20 cellular contexts compared by ENCODE assay signal in genomic region chr1:43620956-43621355, GRCh38. TPM values are rescaled to one million over a fixed set of nuclear protein-coding genes. Genes with fewer than 3 reads are reported as not detected.
DNase-seq lines count a peak whose midpoint lies in the region; ATAC-seq, FAIRE-seq and TF ChIP-seq lines count a peak whose summit lies in the region.
"Had no signal": no experiment of that assay in that cellular context is flagged by ENCODE, and none has a peak within 500 bp of the region (broad histone marks: within the 10 kb centered on the region; RNA-seq: fewer than 3 reads in every experiment).

No MANE protein-coding gene starts in this region.

- no peak overlapping the region for H3K9ac ChIP-seq in kidney (ENCODE audit: low read length in 2 of 2)
- H3K9ac ChIP-seq in neuronal stem cell (ENCODE audit: low read depth, low read length, poor library complexity) = no peak overlapping the region

- H2BK15ac ChIP-seq in neuronal stem cell (ENCODE audit: low read length) = no peak overlapping the region

- peak overlapping the region; percentile 55 for H3K23ac ChIP-seq in neuronal stem cell (ENCODE audit: low read depth, low read length, poor library complexity)

- H3K27ac Mint-ChIP-seq in activated naive CD4-positive, alpha-beta T cell treated with anti-CD3 and anti-CD28 coated beads, Interleukin-2, amount 10 ng/mL, durations not matched to agents 7 days and 5 days = no peak overlapping the region
- H3K27ac Mint-ChIP-seq in type B pancreatic cell = peak overlapping the region; percentile 46
- H3K27ac Mint-ChIP-seq in effector memory CD8-positive, alpha-beta T cell = no peak overlapping the region
- H3K27ac Mint-ChIP-seq: CD14-positive monocyte; CD8-positive, alpha-beta T cell had no signal

- intact Hi-C loops in kidney (cut with DNase I) = no loop called here

- TF ChIP-seq CTCF in kidney (IDR thresholded peaks at IDR 0.05; ENCODE audit: borderline replicate concordance, extremely low read depth, insufficient read depth) (no peak), type B pancreatic cell (conservative IDR thresholded peaks at IDR 0.05) (no peak)

- no CpG with 5 or more reads among the region's 16 CpGs for WGBS in neuronal stem cell (ENCODE audit: extremely low coverage in 2 of 2, insufficient read length in 2 of 2, insufficient replicate concordance in 1 of 2), 2 donors

- peaks cover 13 to 16% of the 10 kb centered on the region in 2 donors for H3K36me3 ChIP-seq in kidney (ENCODE audit: control insufficient read depth in 1 of 2, insufficient read depth in 2 of 2, low read length in 2 of 2)
- peaks cover 65 to 81% of the 10 kb centered on the region in 2 donors for H3K36me3 ChIP-seq in neuronal stem cell (replicated peaks in 1 of 2; ENCODE audit: control insufficient read depth in 2 of 2, insufficient read depth in 2 of 2, low read length in 2 of 2)

- no peak overlapping the region for H4K91ac ChIP-seq in neuronal stem cell (ENCODE audit: low read depth, low read length, poor library complexity)

- no peak overlapping the region for H3K4ac ChIP-seq in neuronal stem cell (ENCODE audit: low read length)

- no peak overlapping the region for H3K27ac ChIP-seq in kidney (ENCODE audit: low read depth in 2 of 2, low read length in 2 of 2)
- no peak overlapping the region for H3K27ac ChIP-seq in neuronal stem cell (replicated peaks; ENCODE audit: low read length)
- H3K27ac ChIP-seq: 22Rv1, HL-60 had no signal

- no peak overlapping the region for H2BK120ac ChIP-seq in neuronal stem cell (ENCODE audit: low read depth, low read length)

- H3K4me3 ChIP-seq in kidney (ENCODE audit: low read length in 2 of 2) = no peak overlapping the region
- H3K4me3 ChIP-seq in neuronal stem cell (ENCODE audit: low read length in 2 of 2) = no peak overlapping the region

- H3K27me3 Mint-ChIP-seq in activated naive CD4-positive, alpha-beta T cell treated with anti-CD3 and anti-CD28 coated beads, Interleukin-2, amount 10 ng/mL, durations not matched to agents 7 days and 5 days = peaks cover 13% of the 10 kb centered on the region
- H3K27me3 Mint-ChIP-seq in type B pancreatic cell = no peaks in the 10 kb centered on the region
- peaks cover 7 to 10% of the 10 kb centered on the region in 2 donors for H3K27me3 Mint-ChIP-seq in effector memory CD8-positive, alpha-beta T cell

- no peak overlapping the region for H2AK5ac ChIP-seq in neuronal stem cell (ENCODE audit: low read depth, low read length)

- no peaks in the 10 kb centered on the region for H3K4me1 Mint-ChIP-seq in activated naive CD4-positive, alpha-beta T cell treated with anti-CD3 and anti-CD28 coated beads, Interleukin-2, amount 10 ng/mL, durations not matched to agents 7 days and 5 days
- H3K4me1 Mint-ChIP-seq in type B pancreatic cell (ENCODE audit: unreplicated experiment) = no peaks in the 10 kb centered on the region
- no peaks in the 10 kb centered on the region for H3K4me1 Mint-ChIP-seq in effector memory CD8-positive, alpha-beta T cell (ENCODE audit: low read depth in 2 of 2)
- H3K4me1 Mint-ChIP-seq: CD14-positive monocyte had no signal

- no peaks in the 10 kb centered on the region for H3K9me3 ChIP-seq in kidney (ENCODE audit: control insufficient read depth in 1 of 2, low read length in 2 of 2)
- H3K9me3 ChIP-seq in neuronal stem cell (replicated peaks in 1 of 2; ENCODE audit: control insufficient read depth in 2 of 2, insufficient read depth in 1 of 2, low read depth in 1 of 2, low read length in 2 of 2) = no peaks in the 10 kb centered on the region

- no peak for FAIRE-seq in kidney (lab: Jason Lieb, UNC)
- FAIRE-seq: D721Med, G401.6, GM12891 had no signal

- no peak overlapping the region for H3K4me3 Mint-ChIP-seq in activated naive CD4-positive, alpha-beta T cell treated with anti-CD3 and anti-CD28 coated beads, Interleukin-2, amount 10 ng/mL, durations not matched to agents 7 days and 5 days
- H3K4me3 Mint-ChIP-seq in type B pancreatic cell = no peak overlapping the region
- no peak overlapping the region for H3K4me3 Mint-ChIP-seq in effector memory CD8-positive, alpha-beta T cell
- H3K4me3 Mint-ChIP-seq: CD14-positive monocyte; CD8-positive, alpha-beta T cell had no signal

- no peak overlapping the region for H2BK12ac ChIP-seq in neuronal stem cell (ENCODE audit: low read length)

- no peak overlapping the region for H3K18ac ChIP-seq in neuronal stem cell (ENCODE audit: low read length)

- H3K79me1 ChIP-seq in neuronal stem cell (ENCODE audit: low read depth, low read length) = no peaks in the 10 kb centered on the region

- DNase-seq in activated naive CD4-positive, alpha-beta T cell treated with anti-CD3 and anti-CD28 coated beads, Interleukin-2, amount 10 ng/mL, durations not matched to agents 7 days and 5 days = peak; percentile 19
- DNase-seq in activated naive CD4-positive, alpha-beta T cell treated with anti-CD3 and anti-CD28 coated beads, Interleukin-2, amount 50 U/mL, for 16 hours = no peak
- DNase-seq in kidney (peak; percentile 35), neuronal stem cell (ENCODE audit: low spot score) (no peak), type B pancreatic cell (ENCODE audit: extremely low spot score, unreplicated experiment) (no peak)
- DNase-seq in effector memory CD8-positive, alpha-beta T cell = no peak
- DNase-seq: CD8-positive, alpha-beta T cell; COR-L47; DMS153; DMS79 treated with DMSO at 0.1 percent for 48 hours; EL had no signal

- no peak overlapping the region for H3K14ac ChIP-seq in neuronal stem cell (ENCODE audit: low read length)

- no peaks in the 10 kb centered on the region for H3K27me3 ChIP-seq in neuronal stem cell (ENCODE audit: control insufficient read depth in 3 of 3, insufficient read depth in 3 of 3, low read depth in 1 of 3, low read length in 3 of 3)

- no peak overlapping the region for H4K8ac ChIP-seq in neuronal stem cell (ENCODE audit: low read depth, low read length)

- no peaks in the 10 kb centered on the region for H3K36me3 Mint-ChIP-seq in activated naive CD4-positive, alpha-beta T cell treated with anti-CD3 and anti-CD28 coated beads, Interleukin-2, amount 10 ng/mL, durations not matched to agents 7 days and 5 days
- peaks cover 10% of the 10 kb centered on the region for H3K36me3 Mint-ChIP-seq in type B pancreatic cell
- peaks cover 4% of the 10 kb centered on the region for H3K36me3 Mint-ChIP-seq in effector memory CD8-positive, alpha-beta T cell (ENCODE audit: insufficient read depth)
- H3K36me3 Mint-ChIP-seq: CD14-positive monocyte; CD8-positive, alpha-beta T cell had no signal

- H2AFZ ChIP-seq in neuronal stem cell (ENCODE audit: low read length) = no peak overlapping the region

- H2BK5ac ChIP-seq in neuronal stem cell (ENCODE audit: low read length) = no peak overlapping the region

- H3K9me3 Mint-ChIP-seq in activated naive CD4-positive, alpha-beta T cell treated with anti-CD3 and anti-CD28 coated beads, Interleukin-2, amount 10 ng/mL, durations not matched to agents 7 days and 5 days = no peaks in the 10 kb centered on the region
- H3K9me3 Mint-ChIP-seq in type B pancreatic cell = no peaks in the 10 kb centered on the region
- no peaks in the 10 kb centered on the region for H3K9me3 Mint-ChIP-seq in effector memory CD8-positive, alpha-beta T cell
- H3K9me3 Mint-ChIP-seq: CD14-positive monocyte; CD8-positive, alpha-beta T cell had no signal

- no peak overlapping the region for H3K4me2 ChIP-seq in neuronal stem cell (ENCODE audit: insufficient read depth, low read length, poor library complexity, severe bottlenecking)

- CTCF ChIA-PET in activated naive CD4-positive, alpha-beta T cell treated with anti-CD3 and anti-CD28 coated beads, Interleukin-2, amount 10 ng/mL, durations not matched to agents 7 days and 5 days (lab: Charles Lee) = interaction anchor here (1.1 kb wide), 1 partner anchor 67 kb away, joined by 3 read pairs; no protein-coding TSS in a partner anchor

- ATAC-seq in HG02623 (IDR thresholded peaks at IDR 0.05; ENCODE audit: unreplicated experiment) (no peak), GM18873 (IDR thresholded peaks at IDR 0.05; ENCODE audit: low FRiP score, unreplicated experiment) (no peak)
- no peak for ATAC-seq in effector memory CD8-positive, alpha-beta T cell (replicated peaks)
- ATAC-seq: CD8-positive, alpha-beta T cell; HCT116 had no signal

- H3K4me1 ChIP-seq in kidney (ENCODE audit: control insufficient read depth in 1 of 2, insufficient read depth in 1 of 2, low read depth in 1 of 2, low read length in 2 of 2) (no peaks in the 10 kb centered on the region), neuronal stem cell (ENCODE audit: control insufficient read depth in 2 of 2, insufficient read depth in 1 of 2, low read depth in 1 of 2, low read length in 2 of 2) (no peaks in the 10 kb centered on the region)

RNA-seq across cellular contexts. Expression of gene KDM4A, which starts 29.0 kb away (rescaled TPM):
- total RNA-seq in kidney = 35.2 TPM
- 11.3 TPM for polyA plus RNA-seq in kidney (ENCODE audit: insufficient read depth, low read depth, low replicate concordance)
- polyA plus RNA-seq in neuronal stem cell (2013, experiment 1 of 2) = 24.5 TPM
- polyA plus RNA-seq in neuronal stem cell (2013, experiment 2 of 2) = 25.1 TPM
- total RNA-seq in type B pancreatic cell (ENCODE audit: low replicate concordance) = 55.3 and 67.8 TPM in 2 replicates

Comparison
In these comparisons a context has a peak if more than half of its experiments do, and no peak if none do; other contexts are left out.
1. DNase-seq: peak in activated naive CD4-positive, alpha-beta T cell treated with anti-CD3 and anti-CD28 coated beads, Interleukin-2, amount 10 ng/mL, durations not matched to agents 7 days and 5 days (single experiment) and kidney (single experiment); none in activated naive CD4-positive, alpha-beta T cell treated with anti-CD3 and anti-CD28 coated beads, Interleukin-2, amount 50 U/mL, for 16 hours (single experiment), neuronal stem cell (single experiment), type B pancreatic cell (single experiment) and effector memory CD8-positive, alpha-beta T cell (0 of 3).